Comparison of ENCODE assay signal across 28 cellular contexts in genomic region chr7:144659211-144659610, GRCh38.
"Had no signal": no experiment of that assay in that cellular context is flagged by ENCODE, and none has a peak within 500 bp of the region (broad histone marks: within the 10 kb centered on the region; RNA-seq: fewer than 3 reads in every experiment).

No MANE protein-coding gene starts in this region.

- H3K27me3 ChIP-seq: brain microvascular endothelial cell, dorsolateral prefrontal cortex, esophagus muscularis mucosa, foreskin keratinocyte, gastrocnemius medialis, heart right ventricle, hepatocyte had no signal

- H3K4me2 ChIP-seq: hepatocyte had no signal

- H3K4me1 ChIP-seq: esophagus muscularis mucosa, foreskin keratinocyte, gastrocnemius medialis, heart right ventricle had no signal

- H3K79me2 ChIP-seq: hepatocyte had no signal

- H3K36me3 ChIP-seq: brain microvascular endothelial cell, esophagus muscularis mucosa, gastrocnemius medialis, heart right ventricle had no signal

- H3K4me3 ChIP-seq: coronary artery, dorsolateral prefrontal cortex, esophagus muscularis mucosa, gastrocnemius medialis, heart right ventricle, hepatocyte had no signal

- DNase-seq: activated B cell treated with CpG ODN at 0.5 μM for 24 hours; activated CD4-positive, alpha-beta T cell treated with anti-CD3 and anti-CD28 coated beads for 48 hours; activated CD4-positive, alpha-beta T cell treated with anti-CD3 and anti-CD28 coated beads, Interleukin-2, amount 50 U/mL, for 1 hour; activated CD4-positive, alpha-beta T cell treated with anti-CD3 and anti-CD28 coated beads, Interleukin-2, amount 50 U/mL, for 48 hours; activated CD8-positive, alpha-beta memory T cell treated with anti-CD3 and anti-CD28 coated beads for 24 hours; activated CD8-positive, alpha-beta T cell treated with anti-CD3 and anti-CD28 coated beads for 36 hours; activated effector memory CD4-positive, alpha-beta T cell treated with Interleukin-2 at 50 U/mL for 16 hours; activated gamma-delta T cell treated with Interleukin-2 at 50 U/mL for 16 hours; activated naive CD4-positive, alpha-beta T cell treated with anti-CD3 and anti-CD28 coated beads, Interleukin-2, amount 50 U/mL, for 16 hours; activated naive CD4-positive, alpha-beta T cell treated with Interleukin-2 at 50 U/mL for 16 hours; activated T-cell treated with anti-CD3 and anti-CD28 coated beads, Interleukin-2, amount 50 U/mL, for 4 hours; amniotic stem cell; anterior cingulate cortex; brain microvascular endothelial cell; dorsolateral prefrontal cortex; effector memory CD8-positive, alpha-beta T cell; erythroblast; foreskin keratinocyte; gastrocnemius medialis; heart right ventricle; T-helper 2 cell had no signal

- H3K27ac ChIP-seq: brain microvascular endothelial cell, coronary artery, dorsolateral prefrontal cortex, esophagus muscularis mucosa, foreskin keratinocyte, gastrocnemius medialis, heart right ventricle, hepatocyte, VCaP had no signal

- FAIRE-seq: astrocyte, bronchial epithelial cell, TTC549 had no signal
